ENCODE assay signal across 1 cellular context in the genomic region with DNA sequence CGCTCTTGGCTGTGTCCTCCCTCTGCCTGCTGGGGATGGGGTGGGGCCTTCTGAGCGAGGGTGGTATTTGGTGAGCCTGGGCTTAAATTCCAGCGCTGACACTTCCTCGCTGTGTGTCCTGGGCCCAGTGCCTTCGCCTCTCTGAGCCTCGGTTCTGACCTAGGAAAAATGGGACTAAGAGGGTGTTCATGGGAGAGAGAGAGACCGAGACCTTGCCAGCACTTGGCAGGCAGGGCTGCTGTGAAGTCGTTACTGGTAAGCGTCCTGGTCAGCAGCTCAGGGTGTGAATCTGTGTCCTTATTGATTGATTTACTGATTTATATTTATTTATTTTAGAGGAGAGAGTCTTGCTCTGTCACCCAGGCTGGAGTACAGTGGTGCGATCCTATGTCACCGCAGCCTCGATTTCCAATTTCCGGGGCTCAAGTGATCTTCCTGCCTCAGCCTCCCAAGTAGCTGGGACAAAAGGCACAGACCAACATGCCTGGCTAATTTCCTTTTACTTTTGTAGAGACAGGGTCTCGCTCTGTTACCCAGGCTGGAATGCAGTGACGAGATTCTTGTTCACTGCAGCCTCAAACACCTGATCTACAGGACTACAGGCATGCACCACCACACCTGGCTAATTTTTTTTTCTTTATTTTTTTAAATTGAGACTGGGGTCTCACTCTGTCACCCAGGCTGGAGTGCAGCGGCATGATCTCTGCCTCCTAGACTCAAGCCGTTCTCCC.
TF ChIP-seq lines count a peak whose summit lies in the region.

No MANE protein-coding gene starts in this region.

TF ChIP-seq in WTC11, 78 proteins besides CTCF, POLR2A, EP300 and RAD21 (continued from another document):
- TF ChIP-seq, protein P1, sequence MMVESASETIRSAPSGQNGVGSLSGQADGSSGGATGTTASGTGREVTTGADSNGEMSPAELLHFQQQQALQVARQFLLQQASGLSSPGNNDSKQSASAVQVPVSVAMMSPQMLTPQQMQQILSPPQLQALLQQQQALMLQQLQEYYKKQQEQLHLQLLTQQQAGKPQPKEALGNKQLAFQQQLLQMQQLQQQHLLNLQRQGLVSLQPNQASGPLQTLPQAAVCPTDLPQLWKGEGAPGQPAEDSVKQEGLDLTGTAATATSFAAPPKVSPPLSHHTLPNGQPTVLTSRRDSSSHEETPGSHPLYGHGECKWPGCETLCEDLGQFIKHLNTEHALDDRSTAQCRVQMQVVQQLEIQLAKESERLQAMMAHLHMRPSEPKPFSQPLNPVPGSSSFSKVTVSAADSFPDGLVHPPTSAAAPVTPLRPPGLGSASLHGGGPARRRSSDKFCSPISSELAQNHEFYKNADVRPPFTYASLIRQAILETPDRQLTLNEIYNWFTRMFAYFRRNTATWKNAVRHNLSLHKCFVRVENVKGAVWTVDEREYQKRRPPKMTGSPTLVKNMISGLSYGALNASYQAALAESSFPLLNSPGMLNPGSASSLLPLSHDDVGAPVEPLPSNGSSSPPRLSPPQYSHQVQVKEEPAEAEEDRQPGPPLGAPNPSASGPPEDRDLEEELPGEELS (CRISPR knock-in tag; IDR thresholded peaks at IDR 0.05), result no peak
- TF ChIP-seq ZNF416 (CRISPR knock-in tag; IDR thresholded peaks at IDR 0.05), result no peak
